Comparison of ENCODE assay signal across 1 cellular context in the genomic region with DNA sequence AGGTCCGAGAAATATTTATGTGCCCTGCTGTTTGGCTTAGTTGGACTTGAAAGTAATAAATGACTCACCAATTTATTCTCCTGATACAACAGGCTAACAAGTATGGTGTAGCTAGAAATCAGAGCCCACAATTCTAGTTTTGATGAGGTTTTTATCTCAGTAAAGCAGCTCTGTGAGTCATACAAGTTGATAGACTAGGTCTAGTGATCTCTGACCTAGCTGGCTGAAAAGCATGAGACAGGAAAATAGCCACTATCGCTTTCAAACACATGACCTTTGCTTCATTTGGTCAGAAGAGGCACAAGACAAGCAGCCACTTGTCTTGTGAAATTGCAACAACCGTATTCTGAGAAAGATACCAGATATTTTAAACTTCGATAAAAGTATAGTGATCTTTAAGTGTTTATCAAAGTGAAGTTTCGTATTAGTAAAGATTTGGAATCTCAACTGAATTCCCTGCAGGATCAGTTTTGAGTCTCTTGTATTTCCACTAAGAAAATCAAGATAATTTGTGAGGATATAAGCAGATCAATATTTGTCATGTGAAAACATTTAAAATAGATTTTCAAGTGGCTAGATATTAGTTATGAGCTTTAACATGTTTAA.
TF ChIP-seq lines count a peak whose summit lies in the region.

No MANE protein-coding gene starts in this region.

TF ChIP-seq in HepG2, 621 proteins besides CTCF, POLR2A, EP300 and RAD21 (continued from another document):
- no peak for TF ChIP-seq HBP1 (CRISPR knock-in tag; IDR thresholded peaks at IDR 0.05; ENCODE audit: low read depth)
- no peak for TF ChIP-seq CBFB (CRISPR knock-in tag; IDR thresholded peaks at IDR 0.05)
- TF ChIP-seq CREB3 (CRISPR knock-in tag; IDR thresholded peaks at IDR 0.05): no peak
- TF ChIP-seq, protein P1, sequence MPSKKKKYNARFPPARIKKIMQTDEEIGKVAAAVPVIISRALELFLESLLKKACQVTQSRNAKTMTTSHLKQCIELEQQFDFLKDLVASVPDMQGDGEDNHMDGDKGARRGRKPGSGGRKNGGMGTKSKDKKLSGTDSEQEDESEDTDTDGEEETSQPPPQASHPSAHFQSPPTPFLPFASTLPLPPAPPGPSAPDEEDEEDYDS (CRISPR knock-in tag; IDR thresholded peaks at IDR 0.05): no peak
- TF ChIP-seq PHF20 (CRISPR knock-in tag; IDR thresholded peaks at IDR 0.05): no peak
- TF ChIP-seq PHF8 (CRISPR knock-in tag; IDR thresholded peaks at IDR 0.05): no peak
- no peak for TF ChIP-seq ZNF740 (CRISPR knock-in tag; IDR thresholded peaks at IDR 0.05)
